8 cellular contexts compared by ENCODE assay signal in the genomic region with DNA sequence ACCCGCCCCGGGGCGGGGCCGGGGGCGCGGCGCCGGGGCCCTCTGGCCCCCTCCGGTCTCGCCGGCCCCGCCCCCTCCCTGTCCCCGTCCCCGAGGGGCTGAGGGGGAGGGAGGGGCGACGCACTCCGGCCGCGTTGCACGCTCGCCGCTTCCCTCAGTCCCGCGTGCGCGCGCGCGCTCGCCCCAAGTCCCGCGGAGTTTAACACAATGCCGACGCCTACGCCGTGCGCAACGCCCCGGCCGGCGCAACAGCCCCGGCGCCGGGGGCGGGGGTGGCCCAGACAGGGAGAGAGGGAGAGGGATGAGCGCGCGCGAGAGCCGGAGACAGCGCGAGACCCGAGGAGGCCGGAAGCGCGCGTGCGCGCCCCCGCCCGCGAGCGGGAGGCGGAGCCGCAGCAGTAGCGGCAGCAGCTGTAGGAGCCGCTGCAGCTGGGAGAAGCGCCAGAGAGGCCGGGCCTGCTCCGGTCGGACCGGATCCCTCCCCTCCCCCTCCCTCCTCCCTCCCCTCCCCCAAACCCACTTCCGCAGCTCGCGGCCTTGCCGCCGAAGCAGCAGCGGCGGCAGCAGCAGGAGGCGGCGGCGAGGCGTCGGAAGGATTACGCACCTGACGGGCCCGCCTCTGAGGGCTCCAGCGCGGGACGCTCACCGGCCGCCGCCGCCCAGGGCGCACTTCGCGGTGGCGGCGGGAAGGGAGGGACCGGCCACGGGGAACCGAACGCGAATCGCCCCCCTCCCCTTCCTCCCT. TPM values are rescaled to one million over a fixed set of nuclear protein-coding genes. Genes with fewer than 3 reads are reported as not detected.
DNase-seq lines count a peak whose midpoint lies in the region; ATAC-seq, FAIRE-seq and TF ChIP-seq lines count a peak whose summit lies in the region.

No MANE protein-coding gene starts in this region.

- no peak; a peak in 1 of 3 replicates for TF ChIP-seq EP300 in H1 (IDR thresholded peaks at IDR 0.05; ENCODE audit: borderline replicate concordance in 1 of 2, low read depth in 2 of 2, low read length in 2 of 2)

- H3K9ac ChIP-seq in H1 (replicated peaks in 1 of 4; ENCODE audit: extremely low read depth in 1 of 4, low read depth in 3 of 4, low read length in 3 of 4) (peak overlapping the region; percentile 68 to 98 (median 92)), mesendoderm (ENCODE audit: low read length) (peak overlapping the region; percentile 91)

- ATAC-seq in GM21367 (IDR thresholded peaks at IDR 0.05; ENCODE audit: unreplicated experiment) = peak; percentile 77
- ATAC-seq in activated CD8-positive, alpha-beta memory T cell treated with anti-CD3 and anti-CD28 coated beads, Interleukin-2, amount 10 ng/mL, durations not matched to agents 7 days and 5 days = peak; percentile 83

- POLR2A ChIA-PET in H1 (lab: Charles Lee; ENCODE audit: partially characterized antibody) = interaction anchor here (0.6 to 3.9 kb wide), 17 partner anchors 8 to 1849 kb away, joined by 3 to 31 read pairs (median 4); a partner anchor contains a TSS

- peak overlapping the region; percentile 81 to 91 (median 86) for H3K4me3 ChIP-seq in H1 (ENCODE audit: extremely low read depth in 1 of 4, insufficient read depth in 2 of 4, low read depth in 3 of 4, low read length in 4 of 4)
- peak overlapping the region; percentile 66 for H3K4me3 ChIP-seq in mesendoderm (ENCODE audit: low read length)

- no peak overlapping the region for H2AK5ac ChIP-seq in H1 (ENCODE audit: low read depth, low read length)
- no peak overlapping the region for H2AK5ac ChIP-seq in mesendoderm (ENCODE audit: low read length)

- H2BK5ac ChIP-seq in H1 (ENCODE audit: low read depth, low read length) (peak overlapping the region; percentile 84), mesendoderm (ENCODE audit: low read length) (no peak overlapping the region)

- H3K56ac ChIP-seq in H1 (replicated peaks; ENCODE audit: insufficient read length, low read depth, low read length) (peak overlapping the region; percentile 71), mesendoderm (ENCODE audit: low read length) (peak overlapping the region; percentile 97)

- no peak overlapping the region for H2BK12ac ChIP-seq in H1 (ENCODE audit: low read depth, low read length)

- no peaks in the 10 kb centered on the region for H3K27me3 Mint-ChIP-seq in activated CD8-positive, alpha-beta memory T cell treated with anti-CD3 and anti-CD28 coated beads, Interleukin-2, amount 10 ng/mL, durations not matched to agents 7 days and 5 days

- DNase-seq in COLO668 (lab: John Stamatoyannopoulos, UW; ENCODE audit: unreplicated experiment) (peak; percentile 98), HT1080 (ENCODE audit: low read depth) (peak; percentile 99), NOMO-1 (lab: John Stamatoyannopoulos, UW; ENCODE audit: unreplicated experiment in 2 of 2) (peak; percentile 96 to 98), H1 (ENCODE audit: low read depth in 1 of 2, low spot score in 2 of 2) (peak; percentile 94), mesendoderm (peak; percentile 100)
- peak; percentile 98 for DNase-seq in activated CD8-positive, alpha-beta memory T cell treated with anti-CD3 and anti-CD28 coated beads, Interleukin-2, amount 10 ng/mL, durations not matched to agents 7 days and 5 days
- peak; percentile 99 for DNase-seq in stimulated activated CD8-positive, alpha-beta memory T cell treated with anti-CD3 and anti-CD28 coated beads, Interleukin-12 subunit alpha, Interleukin-12 subunit beta, amount 100 ng/mL, for 4 hours (ENCODE audit: low read depth)

- peaks cover 54% of the 10 kb centered on the region for H3K4me1 Mint-ChIP-seq in activated CD8-positive, alpha-beta memory T cell treated with anti-CD3 and anti-CD28 coated beads, Interleukin-2, amount 10 ng/mL, durations not matched to agents 7 days and 5 days

- no peak overlapping the region for H2BK15ac ChIP-seq in H1 (ENCODE audit: low read length)
- no peak overlapping the region for H2BK15ac ChIP-seq in mesendoderm (replicated peaks; ENCODE audit: low read depth)

- H3K4me1 ChIP-seq in H1 (replicated peaks in 1 of 4; ENCODE audit: control insufficient read depth in 3 of 4, insufficient read depth in 4 of 4, low read length in 3 of 4) (peaks cover 0 to 9% (median 4%) of the 10 kb centered on the region in 4 experiments; a peak in 3 of 7 replicates), mesendoderm (ENCODE audit: control insufficient read depth, low read depth, low read length) (peaks cover 2% of the 10 kb centered on the region)

- peak overlapping the region; percentile 45 for H3K4me3 Mint-ChIP-seq in activated CD8-positive, alpha-beta memory T cell treated with anti-CD3 and anti-CD28 coated beads, Interleukin-2, amount 10 ng/mL, durations not matched to agents 7 days and 5 days

- WGBS in H1 (ENCODE audit: extremely low coverage in 1 of 2, insufficient coverage in 1 of 2, insufficient read length in 1 of 2, insufficient replicate concordance in 2 of 2, low coverage in 1 of 2, low lambda C conversion rate in 2 of 2, missing lambda C conversion rate in 1 of 2), 2 experiments = 0% methylated on average over 1 of the region's 105 CpGs; no CpG with 5 or more reads in 1 of the 2 experiments
- no CpG with 5 or more reads among the region's 105 CpGs for WGBS in mesendoderm (ENCODE audit: extremely low coverage, insufficient coverage, low lambda C conversion rate)

- no peaks in the 10 kb centered on the region for H3K9me3 ChIP-seq in H1 (ENCODE audit: insufficient read depth in 2 of 2, low read depth in 1 of 2, low read length in 1 of 2)

- H4K91ac ChIP-seq in H1 (replicated peaks; ENCODE audit: insufficient read length, low read length) = peak overlapping the region; percentile 86

- H2BK120ac ChIP-seq in H1 (replicated peaks; ENCODE audit: low read depth, low read length) = no peak overlapping the region
- peak overlapping the region; percentile 100 for H2BK120ac ChIP-seq in mesendoderm (ENCODE audit: low read depth, low read length)

- H3K79me2 ChIP-seq in H1 (ENCODE audit: control insufficient read depth in 1 of 2, insufficient read depth in 2 of 2, low read length in 2 of 2) = peaks cover 30 to 72% of the 10 kb centered on the region in 2 experiments
- H3K79me2 ChIP-seq in mesendoderm (ENCODE audit: control insufficient read depth, insufficient read depth, low read length) = peaks cover 56% of the 10 kb centered on the region

- no peak for TF ChIP-seq RAD21 in H1 (IDR thresholded peaks at IDR 0.05 in 1 of 2, conservative IDR thresholded peaks at IDR 0.05 in 1 of 2; ENCODE audit: low read depth in 2 of 2, low read length in 2 of 2)

- FAIRE-seq in H1 (lab: Jason Lieb, UNC) = no peak

- H4K20me1 ChIP-seq in H1 (replicated peaks in 1 of 2; ENCODE audit: control insufficient read depth in 1 of 2, insufficient read depth in 2 of 2, low read length in 2 of 2) = peaks cover 4 to 10% of the 10 kb centered on the region in 2 experiments

- H3K36me3 Mint-ChIP-seq in activated CD8-positive, alpha-beta memory T cell treated with anti-CD3 and anti-CD28 coated beads, Interleukin-2, amount 10 ng/mL, durations not matched to agents 7 days and 5 days = peaks cover 27% of the 10 kb centered on the region

- no peaks in the 10 kb centered on the region for H3K9me3 Mint-ChIP-seq in activated CD8-positive, alpha-beta memory T cell treated with anti-CD3 and anti-CD28 coated beads, Interleukin-2, amount 10 ng/mL, durations not matched to agents 7 days and 5 days (ENCODE audit: low read depth)

- H3K36me3 ChIP-seq in H1 (ENCODE audit: control insufficient read depth in 2 of 4, insufficient read depth in 4 of 4, low read length in 3 of 4) (peaks cover 0 to 6% (median 0%) of the 10 kb centered on the region in 4 experiments; a peak in 3 of 8 replicates), mesendoderm (ENCODE audit: control insufficient read depth, insufficient read depth, low read length) (no peaks in the 10 kb centered on the region)

- H2BK20ac ChIP-seq in H1 (ENCODE audit: low read length) = no peak overlapping the region

- peak overlapping the region; percentile 92 for H3K27ac ChIP-seq in H1 (ENCODE audit: low read depth, low read length)
- peak overlapping the region; percentile 100 for H3K27ac ChIP-seq in mesendoderm (ENCODE audit: low read depth, low read length)

- no peak for TF ChIP-seq CTCF in H1 (IDR thresholded peaks at IDR 0.05; ENCODE audit: control extremely low read depth in 1 of 3, insufficient read depth in 1 of 3, low read depth in 1 of 3, low read length in 3 of 3)

- TF ChIP-seq POLR2A in H1 (IDR thresholded peaks at IDR 0.05; ENCODE audit: control extremely low read depth in 1 of 2, low read depth in 2 of 2, low read length in 2 of 2) = peak in 1 of 2 experiments; percentile 89; a peak in 1 of 3 replicates

- H2AFZ ChIP-seq in H1 (ENCODE audit: low read length) = no peak overlapping the region

- H3K27me3 ChIP-seq in H1 (replicated peaks in 1 of 4; ENCODE audit: control insufficient read depth in 3 of 4, extremely low read depth in 1 of 4, insufficient read depth in 3 of 4, low read length in 3 of 4) (no peaks in the 10 kb centered on the region), mesendoderm (ENCODE audit: insufficient read depth, low read length, poor library complexity) (no peaks in the 10 kb centered on the region)

- H3K23me2 ChIP-seq in H1 (ENCODE audit: low read depth, low read length) = peaks cover 8% of the 10 kb centered on the region

- no peak overlapping the region for H3K14ac ChIP-seq in H1 (ENCODE audit: insufficient read length)

- H3K23ac ChIP-seq in H1 (ENCODE audit: insufficient read length) (no peak overlapping the region), mesendoderm (ENCODE audit: low read length) (peak overlapping the region; percentile 96)

- H3K18ac ChIP-seq in H1 (ENCODE audit: extremely low read depth, low read length) = peak overlapping the region; percentile 80
- peak overlapping the region; percentile 100 for H3K18ac ChIP-seq in mesendoderm (ENCODE audit: low read length)

- peak overlapping the region; percentile 96 for H3K27ac Mint-ChIP-seq in activated CD8-positive, alpha-beta memory T cell treated with anti-CD3 and anti-CD28 coated beads, Interleukin-2, amount 10 ng/mL, durations not matched to agents 7 days and 5 days

- H4K8ac ChIP-seq in H1 (ENCODE audit: extremely low read depth, insufficient read depth, low read length) (peak overlapping the region; percentile 98; the same call in 1 of the 2 replicates), mesendoderm (ENCODE audit: low read depth, low read length) (no peak overlapping the region)

- H3K4me2 ChIP-seq in H1 (ENCODE audit: insufficient read depth in 1 of 2, low read depth in 2 of 2, low read length in 2 of 2) (peak overlapping the region; percentile 70 to 90; a peak in 3 of 4 replicates), mesendoderm (ENCODE audit: low read length) (no peak overlapping the region)

- peak overlapping the region; percentile 73 for H4K5ac ChIP-seq in H1 (ENCODE audit: insufficient read length, low read depth, low read length)
- H4K5ac ChIP-seq in mesendoderm (ENCODE audit: low read length) = no peak overlapping the region

- no peaks in the 10 kb centered on the region for H3K79me1 ChIP-seq in H1 (ENCODE audit: low read depth, low read length)
- H3K79me1 ChIP-seq in mesendoderm (ENCODE audit: low read length) = peaks cover 5% of the 10 kb centered on the region

- H3K4ac ChIP-seq in H1 (replicated peaks; ENCODE audit: insufficient read length, low read depth, low read length) = peak overlapping the region; percentile 93
- H3K4ac ChIP-seq in mesendoderm (ENCODE audit: low read depth, low read length) = peak overlapping the region; percentile 99

- CTCF ChIA-PET in activated CD8-positive, alpha-beta memory T cell treated with anti-CD3 and anti-CD28 coated beads, Interleukin-2, amount 10 ng/mL, durations not matched to agents 7 days and 5 days (lab: Charles Lee) = interaction anchor here (1.1 to 2.8 kb wide), 7 partner anchors 10 to 62 kb away, joined by 3 to 19 read pairs (median 4); a partner anchor contains a TSS
- CTCF ChIA-PET in H1 (lab: Charles Lee; ENCODE audit: partially characterized antibody) = no interaction called here

RNA-seq across cellular contexts. Expression of a gene that starts 0.9 kb away (rescaled TPM):
- total RNA-seq in HT1080 (2014; rRNA removed; shearing (Covaris generic)) = 28.6 and 34.6 TPM in 2 replicates
- 16.3 and 17.8 TPM in 2 replicates for polyA plus RNA-seq in HT1080 (2015; cell fraction: cytosol; rRNA removed)
- polyA plus RNA-seq in HT1080 (2015; cell fraction: nucleus; rRNA removed) = 7.3 and 8.8 TPM in 2 replicates
- 10 to 100 TPM; 25.9 to 33.1 TPM for total RNA-seq in activated CD8-positive, alpha-beta memory T cell treated with anti-CD3 and anti-CD28 coated beads, Interleukin-2, amount 10 ng/mL, durations not matched to agents 7 days and 5 days
- total RNA-seq in H1 (2021; fragmentation: NEBNext Ultra II Directional; extraction: Animal tissue kit (Norgen Biotek cat#: 25700)) = 23.4 and 23.7 TPM in 2 replicates
- 13.8 and 16.1 TPM in 2 replicates for polyA plus RNA-seq in H1 (2011; rRNA removed)
- 15.9 TPM for polyA plus RNA-seq in H1 (2011; cell fraction: cytosol; rRNA removed)
- 15.7 TPM for polyA plus RNA-seq in H1 (2011; cell fraction: nucleus; rRNA removed)
- 12.0 to 16.0 TPM (median 14.0 TPM) in 4 replicates for polyA plus RNA-seq in H1 (2012, experiment 1 of 2)
- polyA plus RNA-seq in H1 (2012, experiment 2 of 2) = 2.7 TPM
- 15.5 TPM for polyA plus RNA-seq in H1 (2013, experiment 1 of 2)
- polyA plus RNA-seq in H1 (2013, experiment 2 of 2) = 16.3 TPM
- 35.7 and 37.1 TPM in 2 replicates for polyA minus RNA-seq in H1 (2011; rRNA and poly(A)+ RNA removed)
- 10.2 TPM for polyA minus RNA-seq in H1 (2011; cell fraction: cytosol; rRNA and poly(A)+ RNA removed)
- 13.9 TPM for polyA minus RNA-seq in H1 (2011; cell fraction: nucleus; rRNA and poly(A)+ RNA removed)
- polyA plus RNA-seq in mesendoderm (2013, experiment 1 of 2) = 31.9 TPM
- polyA plus RNA-seq in mesendoderm (2013, experiment 2 of 2) = 32.4 TPM

Comparison
In these comparisons a context has a peak if more than half of its experiments do, and no peak if none do; other contexts are left out.
1. Peak in every context shown above with its lines: DNase-seq, ATAC-seq, H3K4me3 ChIP-seq and H3K27ac ChIP-seq.